8 cellular contexts compared by ENCODE assay signal in the genomic region with DNA sequence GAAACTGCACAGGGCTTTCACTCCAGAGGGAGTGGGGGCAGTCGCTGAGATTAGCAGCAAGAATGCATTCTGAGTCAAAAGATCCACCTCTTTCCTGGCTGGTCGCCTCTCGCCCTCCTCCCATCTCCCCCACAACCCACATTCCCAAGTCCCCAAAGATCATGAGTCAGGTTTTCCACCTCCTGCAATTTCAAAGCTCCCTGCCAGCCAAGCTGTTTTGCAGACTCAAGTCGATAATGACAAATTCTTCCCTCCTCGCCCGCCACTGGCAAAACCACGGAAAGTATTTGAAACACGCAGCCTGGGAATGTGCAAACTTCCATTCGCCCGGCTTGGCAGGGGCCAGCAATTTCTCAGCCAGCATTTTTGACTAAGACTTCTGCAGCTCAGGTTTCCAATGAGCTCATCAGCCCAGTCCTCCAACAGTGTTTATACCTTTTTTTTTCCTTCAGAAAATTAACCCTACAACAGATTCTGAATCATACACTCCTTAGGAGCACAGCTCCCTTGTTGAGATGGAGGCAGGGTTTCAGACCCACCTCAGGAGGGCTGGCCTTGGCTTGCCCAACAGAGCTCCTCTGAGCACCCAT.
DNase-seq lines count a peak whose midpoint lies in the region; ATAC-seq lines count a peak whose summit lies in the region.

No MANE protein-coding gene starts in this region.

- no peaks in the 10 kb centered on the region for H3K36me3 ChIP-seq in subcutaneous abdominal adipose tissue (ENCODE audit: control insufficient read depth in 5 of 5, insufficient read depth in 5 of 5, low read length in 5 of 5)

- H3K9ac ChIP-seq in subcutaneous abdominal adipose tissue (ENCODE audit: low read length in 5 of 5), result peak overlapping the region in 4 of 5 donors; percentile 25 to 99 (median 39)

- no peaks in the 10 kb centered on the region for H3K9me3 ChIP-seq in subcutaneous abdominal adipose tissue (ENCODE audit: control insufficient read depth in 5 of 5, low read length in 5 of 5)

- peaks cover 13 to 80% (median 54%) of the 10 kb centered on the region in 5 donors for H3K4me1 ChIP-seq in subcutaneous abdominal adipose tissue (ENCODE audit: control insufficient read depth in 5 of 5, insufficient read depth in 5 of 5, low read length in 5 of 5)

- peaks cover 0 to 7% of the 10 kb centered on the region in 2 donors for H3K9me3 Mint-ChIP-seq in stimulated activated naive CD8-positive, alpha-beta T cell treated with anti-CD3 and anti-CD28 coated beads, Interleukin-15, amount 100 ng/mL, for 72 hours
- H3K9me3 Mint-ChIP-seq in activated T-helper 2 cell treated with anti-CD3 and anti-CD28 coated beads, Interferon-gamma antibody, Interleukin-2, Interleukin-4, amounts not matched to agents 10 μg/mL and 5 μg/mL and 100 μg/mL, durations not matched to agents 14 hours and 24 hours and 36 hours, result no peaks in the 10 kb centered on the region

- peaks cover 0 to 3% (median 0%) of the 10 kb centered on the region in 5 donors for H3K27me3 ChIP-seq in subcutaneous abdominal adipose tissue (ENCODE audit: control insufficient read depth in 5 of 5, insufficient read depth in 4 of 5, low read length in 5 of 5)

- H3K27ac ChIP-seq in caudate nucleus (ENCODE audit: low read depth, low read length) (no peak overlapping the region), subcutaneous abdominal adipose tissue (ENCODE audit: low read depth, low read length) (peak overlapping the region; percentile 78)

- H3K4me3 Mint-ChIP-seq in stimulated activated naive CD8-positive, alpha-beta T cell treated with anti-CD3 and anti-CD28 coated beads, Interleukin-15, amount 100 ng/mL, for 72 hours, result no peak overlapping the region
- no peak overlapping the region for H3K4me3 Mint-ChIP-seq in activated T-helper 2 cell treated with anti-CD3 and anti-CD28 coated beads, Interferon-gamma antibody, Interleukin-2, Interleukin-4, amounts not matched to agents 10 μg/mL and 5 μg/mL and 100 μg/mL, durations not matched to agents 14 hours and 24 hours and 36 hours (ENCODE audit: low read depth)

- peak; percentile 36 for ATAC-seq in stimulated activated naive CD8-positive, alpha-beta T cell treated with anti-CD3 and anti-CD28 coated beads, Interleukin-15, Interleukin-2, amounts not matched to agents 100 U/mL and 50 U/mL, for 24 hours
- no peak for ATAC-seq in stimulated activated naive CD8-positive, alpha-beta T cell treated with anti-CD3 and anti-CD28 coated beads, Interleukin-15, amount 100 ng/mL, for 72 hours
- no peak for ATAC-seq in GM19035 (IDR thresholded peaks at IDR 0.05; ENCODE audit: unreplicated experiment)

- H3K36me3 Mint-ChIP-seq in activated T-helper 2 cell treated with anti-CD3 and anti-CD28 coated beads, Interferon-gamma antibody, Interleukin-2, Interleukin-4, amounts not matched to agents 10 μg/mL and 5 μg/mL and 100 μg/mL, durations not matched to agents 14 hours and 24 hours and 36 hours (ENCODE audit: low read depth), result no peaks in the 10 kb centered on the region

- no peak overlapping the region for H3K4me3 ChIP-seq in subcutaneous abdominal adipose tissue (ENCODE audit: low read depth in 1 of 5, low read length in 5 of 5)

- H3K4me1 Mint-ChIP-seq in stimulated activated naive CD8-positive, alpha-beta T cell treated with anti-CD3 and anti-CD28 coated beads, Interleukin-15, amount 100 ng/mL, for 72 hours, result no peaks in the 10 kb centered on the region
- no peaks in the 10 kb centered on the region for H3K4me1 Mint-ChIP-seq in activated T-helper 2 cell treated with anti-CD3 and anti-CD28 coated beads, Interferon-gamma antibody, Interleukin-2, Interleukin-4, amounts not matched to agents 10 μg/mL and 5 μg/mL and 100 μg/mL, durations not matched to agents 14 hours and 24 hours and 36 hours (ENCODE audit: low read depth)

- no peak for DNase-seq in stimulated activated naive CD8-positive, alpha-beta T cell treated with anti-CD3 and anti-CD28 coated beads, Interleukin-15, Interleukin-2, amounts not matched to agents 100 U/mL and 50 U/mL, for 24 hours
- DNase-seq in stimulated activated naive CD8-positive, alpha-beta T cell treated with anti-CD3 and anti-CD28 coated beads, Interleukin-15, amount 100 ng/mL, for 72 hours, result no peak
- DNase-seq in caudate nucleus (lab: John Stamatoyannopoulos, UW) (peak in 47 of 61 donors; percentile 9 to 92 (median 51)), kidney glomerular epithelial cell (lab: John Stamatoyannopoulos, UW) (peak; percentile 100)
- no peak for DNase-seq in stimulated activated CD4-positive, alpha-beta T cell treated with anti-CD3 and anti-CD28 coated beads, Interleukin-4, amount 100 ng/mL, for 4 hours
- no peak for DNase-seq in activated T-helper 2 cell treated with anti-CD3 and anti-CD28 coated beads, Interferon-gamma antibody, Interleukin-2, Interleukin-4, amounts not matched to agents 10 μg/mL and 5 μg/mL and 100 μg/mL, durations not matched to agents 14 hours and 24 hours and 36 hours (ENCODE audit: low spot score)

- intact Hi-C loops in activated T-helper 2 cell treated with anti-CD3 and anti-CD28 coated beads, Interferon-gamma antibody, Interleukin-2, Interleukin-4, amounts not matched to agents 10 μg/mL and 5 μg/mL and 100 μg/mL, durations not matched to agents 14 hours and 24 hours and 36 hours (cut with micrococcal nuclease), result loop anchor here (10.0 kb wide), 1 partner anchor 61 kb away; no protein-coding TSS in a partner anchor

- peak overlapping the region in 1 of 2 donors; percentile 74 for H3K27ac Mint-ChIP-seq in stimulated activated naive CD8-positive, alpha-beta T cell treated with anti-CD3 and anti-CD28 coated beads, Interleukin-15, amount 100 ng/mL, for 72 hours
- no peak overlapping the region for H3K27ac Mint-ChIP-seq in activated T-helper 2 cell treated with anti-CD3 and anti-CD28 coated beads, Interferon-gamma antibody, Interleukin-2, Interleukin-4, amounts not matched to agents 10 μg/mL and 5 μg/mL and 100 μg/mL, durations not matched to agents 14 hours and 24 hours and 36 hours

- H3K27me3 Mint-ChIP-seq in stimulated activated naive CD8-positive, alpha-beta T cell treated with anti-CD3 and anti-CD28 coated beads, Interleukin-15, amount 100 ng/mL, for 72 hours, result no peaks in the 10 kb centered on the region
- H3K27me3 Mint-ChIP-seq in activated T-helper 2 cell treated with anti-CD3 and anti-CD28 coated beads, Interferon-gamma antibody, Interleukin-2, Interleukin-4, amounts not matched to agents 10 μg/mL and 5 μg/mL and 100 μg/mL, durations not matched to agents 14 hours and 24 hours and 36 hours (ENCODE audit: low read depth), result peaks cover 1% of the 10 kb centered on the region

Comparison
In these comparisons a context has a peak if more than half of its experiments do, and no peak if none do; other contexts are left out.
1. DNase-seq: peak in caudate nucleus (47 of 61) and kidney glomerular epithelial cell (single experiment); none in stimulated activated naive CD8-positive, alpha-beta T cell treated with anti-CD3 and anti-CD28 coated beads, Interleukin-15, Interleukin-2, amounts not matched to agents 100 U/mL and 50 U/mL, for 24 hours (single experiment), stimulated activated naive CD8-positive, alpha-beta T cell treated with anti-CD3 and anti-CD28 coated beads, Interleukin-15, amount 100 ng/mL, for 72 hours (0 of 2), stimulated activated CD4-positive, alpha-beta T cell treated with anti-CD3 and anti-CD28 coated beads, Interleukin-4, amount 100 ng/mL, for 4 hours (0 of 2) and activated T-helper 2 cell treated with anti-CD3 and anti-CD28 coated beads, Interferon-gamma antibody, Interleukin-2, Interleukin-4, amounts not matched to agents 10 μg/mL and 5 μg/mL and 100 μg/mL, durations not matched to agents 14 hours and 24 hours and 36 hours (single experiment).